ENCODE assay signal across 1 cellular context in the genomic region with DNA sequence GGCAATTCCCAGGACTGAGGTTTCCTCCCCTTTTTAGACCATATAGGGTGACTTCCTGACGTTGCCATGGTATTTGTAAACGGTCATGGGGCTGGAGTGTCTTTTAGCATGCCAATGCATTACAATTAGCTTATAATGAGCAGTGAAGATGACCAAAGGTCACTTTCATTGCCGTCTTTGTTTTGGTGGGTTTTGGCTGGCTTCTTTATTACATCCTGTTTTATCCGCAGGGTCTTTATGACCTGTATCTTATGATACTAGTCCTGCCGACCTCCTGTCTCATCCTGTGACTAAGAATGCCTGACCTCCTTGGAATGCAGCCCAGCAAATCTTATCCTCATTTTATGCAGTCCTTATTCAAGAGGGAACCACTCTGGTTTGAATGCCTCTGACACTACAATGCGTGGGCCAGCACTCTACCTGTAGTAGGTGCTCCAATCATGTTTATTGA.
TF ChIP-seq lines count a peak whose summit lies in the region.

No MANE protein-coding gene starts in this region.

TF ChIP-seq in SK-N-SH, 30 proteins besides CTCF, POLR2A, EP300 and RAD21 (continued from another document):
- TF ChIP-seq, protein P1, sequence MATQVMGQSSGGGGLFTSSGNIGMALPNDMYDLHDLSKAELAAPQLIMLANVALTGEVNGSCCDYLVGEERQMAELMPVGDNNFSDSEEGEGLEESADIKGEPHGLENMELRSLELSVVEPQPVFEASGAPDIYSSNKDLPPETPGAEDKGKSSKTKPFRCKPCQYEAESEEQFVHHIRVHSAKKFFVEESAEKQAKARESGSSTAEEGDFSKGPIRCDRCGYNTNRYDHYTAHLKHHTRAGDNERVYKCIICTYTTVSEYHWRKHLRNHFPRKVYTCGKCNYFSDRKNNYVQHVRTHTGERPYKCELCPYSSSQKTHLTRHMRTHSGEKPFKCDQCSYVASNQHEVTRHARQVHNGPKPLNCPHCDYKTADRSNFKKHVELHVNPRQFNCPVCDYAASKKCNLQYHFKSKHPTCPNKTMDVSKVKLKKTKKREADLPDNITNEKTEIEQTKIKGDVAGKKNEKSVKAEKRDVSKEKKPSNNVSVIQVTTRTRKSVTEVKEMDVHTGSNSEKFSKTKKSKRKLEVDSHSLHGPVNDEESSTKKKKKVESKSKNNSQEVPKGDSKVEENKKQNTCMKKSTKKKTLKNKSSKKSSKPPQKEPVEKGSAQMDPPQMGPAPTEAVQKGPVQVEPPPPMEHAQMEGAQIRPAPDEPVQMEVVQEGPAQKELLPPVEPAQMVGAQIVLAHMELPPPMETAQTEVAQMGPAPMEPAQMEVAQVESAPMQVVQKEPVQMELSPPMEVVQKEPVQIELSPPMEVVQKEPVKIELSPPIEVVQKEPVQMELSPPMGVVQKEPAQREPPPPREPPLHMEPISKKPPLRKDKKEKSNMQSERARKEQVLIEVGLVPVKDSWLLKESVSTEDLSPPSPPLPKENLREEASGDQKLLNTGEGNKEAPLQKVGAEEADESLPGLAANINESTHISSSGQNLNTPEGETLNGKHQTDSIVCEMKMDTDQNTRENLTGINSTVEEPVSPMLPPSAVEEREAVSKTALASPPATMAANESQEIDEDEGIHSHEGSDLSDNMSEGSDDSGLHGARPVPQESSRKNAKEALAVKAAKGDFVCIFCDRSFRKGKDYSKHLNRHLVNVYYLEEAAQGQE (IDR thresholded peaks at IDR 0.05; ENCODE audit: low read depth, low read length) = no peak
- TF ChIP-seq TCF12 (IDR thresholded peaks at IDR 0.05) (peak; percentile 56), SIN3A (IDR thresholded peaks at IDR 0.05; ENCODE audit: borderline replicate concordance, low read depth, low read length) (no peak), RCOR1 (IDR thresholded peaks at IDR 0.05; ENCODE audit: low read length) (no peak), EZH2phosphoT487 (IDR thresholded peaks at IDR 0.05; ENCODE audit: borderline replicate concordance, low read depth) (no peak), MEF2A (IDR thresholded peaks at IDR 0.05; ENCODE audit: borderline replicate concordance, low read depth) (no peak), CHD2 (IDR thresholded peaks at IDR 0.05; ENCODE audit: low read length, partially characterized antibody) (no peak), FOXJ3 (CRISPR knock-in tag; IDR thresholded peaks at IDR 0.05) (no peak), MXI1 (IDR thresholded peaks at IDR 0.05; ENCODE audit: low read depth, low read length) (no peak), YY1 (IDR thresholded peaks at IDR 0.05; ENCODE audit: low read depth) (no peak), ELF1 (IDR thresholded peaks at IDR 0.05) (no peak), TEAD4 (IDR thresholded peaks at IDR 0.05; ENCODE audit: borderline replicate concordance, insufficient read depth) (peak; percentile 38; the same call in 1 of the 2 replicates), RXRA (IDR thresholded peaks at IDR 0.05; ENCODE audit: borderline replicate concordance, low read depth) (peak; percentile 80; the same call in 1 of the 2 replicates), TAF1 (IDR thresholded peaks at IDR 0.05; ENCODE audit: borderline replicate concordance, low read depth, low read length) (no peak), FOXM1 (IDR thresholded peaks at IDR 0.05; ENCODE audit: low read depth) (no peak), GATA2 (CRISPR knock-in tag; IDR thresholded peaks at IDR 0.05) (no peak), SMC3 (IDR thresholded peaks at IDR 0.05; ENCODE audit: low read depth, low read length) (no peak), RFX5 (IDR thresholded peaks at IDR 0.05; ENCODE audit: low read length) (no peak), NRF1 (IDR thresholded peaks at IDR 0.05; ENCODE audit: low read depth, low read length) (no peak), NFIC (IDR thresholded peaks at IDR 0.05; ENCODE audit: borderline replicate concordance) (peak; percentile 73), FOSL2 (IDR thresholded peaks at IDR 0.05; ENCODE audit: borderline replicate concordance, low read depth) (peak; percentile 67; the same call in 1 of the 2 replicates), JUND (IDR thresholded peaks at IDR 0.05) (peak; percentile 42; the same call in 1 of the 2 replicates), GABPA (IDR thresholded peaks at IDR 0.05; ENCODE audit: low read depth) (no peak)
- TF ChIP-seq, protein P2, sequence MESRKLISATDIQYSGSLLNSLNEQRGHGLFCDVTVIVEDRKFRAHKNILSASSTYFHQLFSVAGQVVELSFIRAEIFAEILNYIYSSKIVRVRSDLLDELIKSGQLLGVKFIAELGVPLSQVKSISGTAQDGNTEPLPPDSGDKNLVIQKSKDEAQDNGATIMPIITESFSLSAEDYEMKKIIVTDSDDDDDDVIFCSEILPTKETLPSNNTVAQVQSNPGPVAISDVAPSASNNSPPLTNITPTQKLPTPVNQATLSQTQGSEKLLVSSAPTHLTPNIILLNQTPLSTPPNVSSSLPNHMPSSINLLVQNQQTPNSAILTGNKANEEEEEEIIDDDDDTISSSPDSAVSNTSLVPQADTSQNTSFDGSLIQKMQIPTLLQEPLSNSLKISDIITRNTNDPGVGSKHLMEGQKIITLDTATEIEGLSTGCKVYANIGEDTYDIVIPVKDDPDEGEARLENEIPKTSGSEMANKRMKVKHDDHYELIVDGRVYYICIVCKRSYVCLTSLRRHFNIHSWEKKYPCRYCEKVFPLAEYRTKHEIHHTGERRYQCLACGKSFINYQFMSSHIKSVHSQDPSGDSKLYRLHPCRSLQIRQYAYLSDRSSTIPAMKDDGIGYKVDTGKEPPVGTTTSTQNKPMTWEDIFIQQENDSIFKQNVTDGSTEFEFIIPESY (IDR thresholded peaks at IDR 0.05; ENCODE audit: borderline replicate concordance, low read depth) = no peak
- TF ChIP-seq, protein P3, sequence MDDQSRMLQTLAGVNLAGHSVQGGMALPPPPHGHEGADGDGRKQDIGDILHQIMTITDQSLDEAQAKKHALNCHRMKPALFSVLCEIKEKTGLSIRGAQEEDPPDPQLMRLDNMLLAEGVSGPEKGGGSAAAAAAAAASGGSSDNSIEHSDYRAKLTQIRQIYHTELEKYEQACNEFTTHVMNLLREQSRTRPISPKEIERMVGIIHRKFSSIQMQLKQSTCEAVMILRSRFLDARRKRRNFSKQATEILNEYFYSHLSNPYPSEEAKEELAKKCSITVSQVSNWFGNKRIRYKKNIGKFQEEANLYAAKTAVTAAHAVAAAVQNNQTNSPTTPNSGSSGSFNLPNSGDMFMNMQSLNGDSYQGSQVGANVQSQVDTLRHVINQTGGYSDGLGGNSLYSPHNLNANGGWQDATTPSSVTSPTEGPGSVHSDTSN (IDR thresholded peaks at IDR 0.05) = peak; percentile 14; the same call in 1 of the 2 replicates
- TF ChIP-seq, protein P4, sequence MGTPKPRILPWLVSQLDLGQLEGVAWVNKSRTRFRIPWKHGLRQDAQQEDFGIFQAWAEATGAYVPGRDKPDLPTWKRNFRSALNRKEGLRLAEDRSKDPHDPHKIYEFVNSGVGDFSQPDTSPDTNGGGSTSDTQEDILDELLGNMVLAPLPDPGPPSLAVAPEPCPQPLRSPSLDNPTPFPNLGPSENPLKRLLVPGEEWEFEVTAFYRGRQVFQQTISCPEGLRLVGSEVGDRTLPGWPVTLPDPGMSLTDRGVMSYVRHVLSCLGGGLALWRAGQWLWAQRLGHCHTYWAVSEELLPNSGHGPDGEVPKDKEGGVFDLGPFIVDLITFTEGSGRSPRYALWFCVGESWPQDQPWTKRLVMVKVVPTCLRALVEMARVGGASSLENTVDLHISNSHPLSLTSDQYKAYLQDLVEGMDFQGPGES (IDR thresholded peaks at IDR 0.05; ENCODE audit: low read depth, low read length) = no peak
- TF ChIP-seq, protein P5, sequence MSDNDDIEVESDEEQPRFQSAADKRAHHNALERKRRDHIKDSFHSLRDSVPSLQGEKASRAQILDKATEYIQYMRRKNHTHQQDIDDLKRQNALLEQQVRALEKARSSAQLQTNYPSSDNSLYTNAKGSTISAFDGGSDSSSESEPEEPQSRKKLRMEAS (IDR thresholded peaks at IDR 0.05; ENCODE audit: low read depth) = no peak
- TF ChIP-seq, protein P6, sequence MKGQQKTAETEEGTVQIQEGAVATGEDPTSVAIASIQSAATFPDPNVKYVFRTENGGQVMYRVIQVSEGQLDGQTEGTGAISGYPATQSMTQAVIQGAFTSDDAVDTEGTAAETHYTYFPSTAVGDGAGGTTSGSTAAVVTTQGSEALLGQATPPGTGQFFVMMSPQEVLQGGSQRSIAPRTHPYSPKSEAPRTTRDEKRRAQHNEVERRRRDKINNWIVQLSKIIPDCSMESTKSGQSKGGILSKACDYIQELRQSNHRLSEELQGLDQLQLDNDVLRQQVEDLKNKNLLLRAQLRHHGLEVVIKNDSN (IDR thresholded peaks at IDR 0.05; ENCODE audit: borderline replicate concordance, low read depth) = no peak
- TF ChIP-seq, protein P7, sequence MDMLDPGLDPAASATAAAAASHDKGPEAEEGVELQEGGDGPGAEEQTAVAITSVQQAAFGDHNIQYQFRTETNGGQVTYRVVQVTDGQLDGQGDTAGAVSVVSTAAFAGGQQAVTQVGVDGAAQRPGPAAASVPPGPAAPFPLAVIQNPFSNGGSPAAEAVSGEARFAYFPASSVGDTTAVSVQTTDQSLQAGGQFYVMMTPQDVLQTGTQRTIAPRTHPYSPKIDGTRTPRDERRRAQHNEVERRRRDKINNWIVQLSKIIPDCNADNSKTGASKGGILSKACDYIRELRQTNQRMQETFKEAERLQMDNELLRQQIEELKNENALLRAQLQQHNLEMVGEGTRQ (IDR thresholded peaks at IDR 0.05; ENCODE audit: borderline replicate concordance, low read depth, low read length) = no peak
